In the genomic region with DNA sequence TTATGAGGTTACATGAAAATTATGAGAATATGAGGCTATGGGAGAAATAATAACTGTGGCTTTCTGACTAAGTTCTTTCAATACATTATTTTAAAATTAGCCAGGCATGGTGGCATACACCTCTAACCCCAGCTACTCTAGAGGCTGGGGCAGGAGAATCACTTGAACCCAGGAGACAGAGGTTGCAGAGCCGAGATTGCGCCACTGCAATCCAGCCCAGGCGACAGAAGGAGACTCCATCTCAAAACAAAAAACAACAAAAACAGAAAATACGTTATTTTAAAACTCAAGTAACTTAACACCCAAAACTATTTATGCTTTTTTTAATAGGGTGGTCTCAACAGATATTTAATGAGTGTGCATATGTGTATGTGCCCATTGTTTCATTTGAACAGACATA, we compare ENCODE assay signal across 18 cellular contexts. TPM values are rescaled to one million over a fixed set of nuclear protein-coding genes. Genes with fewer than 3 reads are reported as not detected.
DNase-seq lines count a peak whose midpoint lies in the region; ATAC-seq, FAIRE-seq and TF ChIP-seq lines count a peak whose summit lies in the region.
"Had no signal": no experiment of that assay in that cellular context is flagged by ENCODE, and none has a peak within 500 bp of the region (broad histone marks: within the 10 kb centered on the region; RNA-seq: fewer than 3 reads in every experiment).

No MANE protein-coding gene starts in this region.

- H3K4me3 ChIP-seq in GM12878, result no peak overlapping the region; the same call in 1 of the 2 replicates
- no peak overlapping the region for H3K4me3 ChIP-seq in mesendoderm (ENCODE audit: low read length)

- H3K4me3 Mint-ChIP-seq in activated CD8-positive, alpha-beta memory T cell treated with anti-CD3 and anti-CD28 coated beads, Interleukin-2, amount 10 ng/mL, durations not matched to agents 7 days and 5 days, result no peak overlapping the region
- no peak overlapping the region for H3K4me3 Mint-ChIP-seq in activated T-helper 2 cell treated with anti-CD3 and anti-CD28 coated beads, Interferon-gamma antibody, Interleukin-2, Interleukin-4, amounts not matched to agents 10 μg/mL and 5 μg/mL and 100 μg/mL, durations not matched to agents 14 hours and 24 hours and 36 hours (ENCODE audit: low read depth)

- peaks cover 57% of the 10 kb centered on the region for H3K79me2 ChIP-seq in GM12878 (ENCODE audit: control insufficient read depth, insufficient read depth, low read length)
- H3K79me2 ChIP-seq in mesendoderm (ENCODE audit: control insufficient read depth, insufficient read depth, low read length), result no peaks in the 10 kb centered on the region

- H3K4me2 ChIP-seq in GM12878 (ENCODE audit: control insufficient read depth, insufficient read depth) (peak overlapping the region; percentile 39; the same call in 1 of the 2 replicates), mesendoderm (ENCODE audit: low read length) (no peak overlapping the region)

- DNase-seq in activated CD8-positive, alpha-beta memory T cell treated with anti-CD3 and anti-CD28 coated beads, Interleukin-2, amount 10 ng/mL, durations not matched to agents 7 days and 5 days, result no peak
- no peak for DNase-seq in activated CD8-positive, alpha-beta memory T cell treated with anti-CD3 and anti-CD28 coated beads, Interleukin-2, amount 50 U/mL, for 48 hours
- DNase-seq in GM12878 (ENCODE audit: low read depth, low spot score), result no peak
- DNase-seq in mesendoderm, result no peak
- DNase-seq in NCI-H1092 treated with DMSO at 0.1 percent for 48 hours (lab: John Stamatoyannopoulos, UW), result no peak
- DNase-seq in NCI-H748 (lab: John Stamatoyannopoulos, UW; ENCODE audit: unreplicated experiment), result no peak
- DNase-seq in SIG-M5 (lab: John Stamatoyannopoulos, UW), result no peak
- no peak for DNase-seq in activated T-helper 2 cell treated with anti-CD3 and anti-CD28 coated beads, Interferon-gamma antibody, Interleukin-2, Interleukin-4, amounts not matched to agents 10 μg/mL and 5 μg/mL and 100 μg/mL, durations not matched to agents 14 hours and 24 hours and 36 hours (ENCODE audit: low spot score)
- DNase-seq: Caco-2; DMS153; GOT3; NCI-H187 treated with DMSO at 0.1 percent for 48 hours; NCI-H526 treated with DMSO at 0.1 percent for 48 hours; NK-92 treated with Interleukin-12 subunit alpha and Interleukin-12 subunit beta, amount 100 ng/mL, for 24 hours had no signal

- in situ Hi-C loops in GM12878 (cut with MboI), result no loop called here

- peak overlapping the region; percentile 56; the same call in 1 of the 2 replicates for H3K27ac ChIP-seq in GM12878 (ENCODE audit: control insufficient read depth, insufficient read depth)
- H3K27ac ChIP-seq in mesendoderm (ENCODE audit: low read depth, low read length), result no peak overlapping the region
- H3K27ac ChIP-seq: C4-2B had no signal

- peaks cover 72% of the 10 kb centered on the region for H3K4me1 Mint-ChIP-seq in activated CD8-positive, alpha-beta memory T cell treated with anti-CD3 and anti-CD28 coated beads, Interleukin-2, amount 10 ng/mL, durations not matched to agents 7 days and 5 days
- H3K4me1 Mint-ChIP-seq in activated T-helper 2 cell treated with anti-CD3 and anti-CD28 coated beads, Interferon-gamma antibody, Interleukin-2, Interleukin-4, amounts not matched to agents 10 μg/mL and 5 μg/mL and 100 μg/mL, durations not matched to agents 14 hours and 24 hours and 36 hours (ENCODE audit: low read depth), result peaks cover 59% of the 10 kb centered on the region

- no peak for TF ChIP-seq RAD21 in GM12878 (IDR thresholded peaks at IDR 0.05; ENCODE audit: insufficient read depth, low read depth, low read length)

- RAD21 ChIA-PET in GM12878 (lab: Charles Lee; ENCODE audit: unreplicated experiment), result interaction anchor here (2.2 to 22.2 kb wide), 5 partner anchors 9 to 53 kb away, joined by 6 to 452 read pairs (median 53); partner anchors contain the start of gene RAD51D

- no peak for TF ChIP-seq POLR2A in GM12878 (IDR thresholded peaks at IDR 0.05; ENCODE audit: low read depth, low read length)

- no peak overlapping the region for H3K18ac ChIP-seq in mesendoderm (ENCODE audit: low read length)

- no peaks in the 10 kb centered on the region for H3K27me3 ChIP-seq in GM12878 (replicated peaks in 1 of 2; ENCODE audit: control insufficient read depth in 2 of 2, insufficient read depth in 2 of 2, low read length in 1 of 2)
- no peaks in the 10 kb centered on the region for H3K27me3 ChIP-seq in mesendoderm (ENCODE audit: insufficient read depth, low read length, poor library complexity)

- POLR2A ChIA-PET in GM12878 (lab: Charles Lee), result interaction anchor here (1.0 to 10.6 kb wide), 7 partner anchors 9 to 34 kb away, joined by 4 to 115 read pairs (median 24); no protein-coding TSS in a partner anchor

- no peak overlapping the region for H2BK15ac ChIP-seq in mesendoderm (replicated peaks; ENCODE audit: low read depth)

- no peak for TF ChIP-seq EP300 in GM12878 (IDR thresholded peaks at IDR 0.05; ENCODE audit: borderline replicate concordance in 1 of 2, control insufficient read depth in 1 of 2, low read depth in 2 of 2, low read length in 2 of 2)

- H3K27me3 Mint-ChIP-seq in activated CD8-positive, alpha-beta memory T cell treated with anti-CD3 and anti-CD28 coated beads, Interleukin-2, amount 10 ng/mL, durations not matched to agents 7 days and 5 days, result no peaks in the 10 kb centered on the region
- H3K27me3 Mint-ChIP-seq in activated T-helper 2 cell treated with anti-CD3 and anti-CD28 coated beads, Interferon-gamma antibody, Interleukin-2, Interleukin-4, amounts not matched to agents 10 μg/mL and 5 μg/mL and 100 μg/mL, durations not matched to agents 14 hours and 24 hours and 36 hours (ENCODE audit: low read depth), result no peaks in the 10 kb centered on the region

- no peak overlapping the region for H2AK5ac ChIP-seq in mesendoderm (ENCODE audit: low read length)

- intact Hi-C loops in GM12878 (cut with micrococcal nuclease; ENCODE audit: unreplicated experiment), result no loop called here
- intact Hi-C loops in activated T-helper 2 cell treated with anti-CD3 and anti-CD28 coated beads, Interferon-gamma antibody, Interleukin-2, Interleukin-4, amounts not matched to agents 10 μg/mL and 5 μg/mL and 100 μg/mL, durations not matched to agents 14 hours and 24 hours and 36 hours (cut with micrococcal nuclease), result loop anchor here (10.0 kb wide), 2 partner anchors 179 to 279 kb away; partner anchors contain the start of gene SLFN5

- no peak overlapping the region for H4K8ac ChIP-seq in mesendoderm (ENCODE audit: low read depth, low read length)

- 67% methylated on average over 4 of the region's 4 CpGs for WGBS in GM12878 (ENCODE audit: insufficient coverage, insufficient replicate concordance, low lambda C conversion rate, missing lambda C conversion rate)
- no CpG with 5 or more reads among the region's 4 CpGs for WGBS in mesendoderm (ENCODE audit: extremely low coverage, insufficient coverage, low lambda C conversion rate)

- H3K9ac ChIP-seq in GM12878 (ENCODE audit: control insufficient read depth, insufficient read depth, low read length), result no peak overlapping the region
- H3K9ac ChIP-seq in mesendoderm (ENCODE audit: low read length), result no peak overlapping the region

- no peak overlapping the region for H3K56ac ChIP-seq in mesendoderm (ENCODE audit: low read length)

- H3K79me1 ChIP-seq in mesendoderm (ENCODE audit: low read length), result no peaks in the 10 kb centered on the region

- H4K5ac ChIP-seq in mesendoderm (ENCODE audit: low read length), result no peak overlapping the region

- H3K36me3 ChIP-seq in GM12878 (ENCODE audit: control insufficient read depth in 2 of 2, insufficient read depth in 2 of 2, low read length in 1 of 2) (peaks cover 0 to under 1% of the 10 kb centered on the region in 2 experiments; a peak in 1 of 4 replicates), mesendoderm (ENCODE audit: control insufficient read depth, insufficient read depth, low read length) (no peaks in the 10 kb centered on the region)

- no peaks in the 10 kb centered on the region for H3K9me3 Mint-ChIP-seq in activated CD8-positive, alpha-beta memory T cell treated with anti-CD3 and anti-CD28 coated beads, Interleukin-2, amount 10 ng/mL, durations not matched to agents 7 days and 5 days (ENCODE audit: low read depth)
- no peaks in the 10 kb centered on the region for H3K9me3 Mint-ChIP-seq in activated T-helper 2 cell treated with anti-CD3 and anti-CD28 coated beads, Interferon-gamma antibody, Interleukin-2, Interleukin-4, amounts not matched to agents 10 μg/mL and 5 μg/mL and 100 μg/mL, durations not matched to agents 14 hours and 24 hours and 36 hours

- CTCF ChIA-PET in activated CD8-positive, alpha-beta memory T cell treated with anti-CD3 and anti-CD28 coated beads, Interleukin-2, amount 10 ng/mL, durations not matched to agents 7 days and 5 days (lab: Charles Lee), result interaction anchor here (0.7 to 4.8 kb wide), 7 partner anchors 8 to 85 kb away, joined by 3 to 46 read pairs (median 3); no protein-coding TSS in a partner anchor
- CTCF ChIA-PET in GM12878 (lab: Yijun Ruan, JAX), result interaction anchor here (0.6 to 4.7 kb wide), 12 partner anchors 8 to 174 kb away, joined by 3 to 25 read pairs (median 14); partner anchors contain the start of gene RAD51D

- ATAC-seq in activated CD8-positive, alpha-beta memory T cell treated with anti-CD3 and anti-CD28 coated beads, Interleukin-2, amount 10 ng/mL, durations not matched to agents 7 days and 5 days, result no peak
- ATAC-seq in GM12878, result no peak

- TF ChIP-seq CTCF in GM12878 (IDR thresholded peaks at IDR 0.05 in 2 of 3, conservative IDR thresholded peaks at IDR 0.05 in 1 of 3; ENCODE audit: control insufficient read depth in 2 of 3, extremely low read depth in 1 of 3, insufficient read depth in 1 of 3, low read depth in 3 of 3, low read length in 3 of 3), result no peak

- no peaks in the 10 kb centered on the region for H3K9me3 ChIP-seq in GM12878 (replicated peaks; ENCODE audit: control insufficient read depth, insufficient read depth, low read length)
- H3K9me3 ChIP-seq: Caco-2 had no signal

- H2BK5ac ChIP-seq in mesendoderm (ENCODE audit: low read length), result no peak overlapping the region

- no peaks in the 10 kb centered on the region for H4K20me1 ChIP-seq in GM12878 (ENCODE audit: control insufficient read depth, insufficient read depth)

- peaks cover 33% of the 10 kb centered on the region for H3K4me1 ChIP-seq in GM12878 (ENCODE audit: control insufficient read depth, insufficient read depth, low read length)
- H3K4me1 ChIP-seq in mesendoderm (ENCODE audit: control insufficient read depth, low read depth, low read length), result peaks cover 5% of the 10 kb centered on the region

- BruUV-seq in GM12878 (replicated peaks; lab: Mats Ljungman, UMichigan), result no TSS peak

- no peak for FAIRE-seq in GM12878 (lab: Jason Lieb, UNC)

- SMC1A ChIA-PET in GM12878 (lab: Charles Lee; ENCODE audit: uncharacterized antibody, unreplicated experiment), result interaction anchor here (1.0 to 20.5 kb wide), 12 partner anchors 8 to 79 kb away, joined by 3 to 534 read pairs (median 3); no protein-coding TSS in a partner anchor

- H3K27ac Mint-ChIP-seq in activated CD8-positive, alpha-beta memory T cell treated with anti-CD3 and anti-CD28 coated beads, Interleukin-2, amount 10 ng/mL, durations not matched to agents 7 days and 5 days, result peak overlapping the region; percentile 38
- no peak overlapping the region for H3K27ac Mint-ChIP-seq in activated T-helper 2 cell treated with anti-CD3 and anti-CD28 coated beads, Interferon-gamma antibody, Interleukin-2, Interleukin-4, amounts not matched to agents 10 μg/mL and 5 μg/mL and 100 μg/mL, durations not matched to agents 14 hours and 24 hours and 36 hours

- peaks cover 34% of the 10 kb centered on the region for H3K36me3 Mint-ChIP-seq in activated CD8-positive, alpha-beta memory T cell treated with anti-CD3 and anti-CD28 coated beads, Interleukin-2, amount 10 ng/mL, durations not matched to agents 7 days and 5 days
- H3K36me3 Mint-ChIP-seq in activated T-helper 2 cell treated with anti-CD3 and anti-CD28 coated beads, Interferon-gamma antibody, Interleukin-2, Interleukin-4, amounts not matched to agents 10 μg/mL and 5 μg/mL and 100 μg/mL, durations not matched to agents 14 hours and 24 hours and 36 hours (ENCODE audit: low read depth), result peaks cover 40% of the 10 kb centered on the region

- H2BK120ac ChIP-seq in mesendoderm (ENCODE audit: low read depth, low read length), result no peak overlapping the region

- H3K4ac ChIP-seq in mesendoderm (ENCODE audit: low read depth, low read length), result peak overlapping the region; percentile 70

- H2AFZ ChIP-seq in GM12878 (ENCODE audit: control insufficient read depth, low read depth, low read length), result no peak overlapping the region

- no peak overlapping the region for H3K23ac ChIP-seq in mesendoderm (ENCODE audit: low read length)

RNA-seq across cellular contexts. Expression of gene RFFL, which starts 2.4 kb away (rescaled TPM):
- total RNA-seq in activated CD8-positive, alpha-beta memory T cell treated with anti-CD3 and anti-CD28 coated beads, Interleukin-2, amount 10 ng/mL, durations not matched to agents 7 days and 5 days, result 10 to 100 TPM; 47.7 to 52.2 TPM
- total RNA-seq in GM12878 (2013; cell fraction: nucleolus; rRNA removed), result 56.2 and 57.8 TPM in 2 replicates
- total RNA-seq in GM12878 (2014; rRNA removed) (28.6 and 31.4 TPM in 2 replicates), GM12878 (2014; rRNA removed; fragmentation: Illumina TruSeq; extraction: Trizol) (25.4 and 26.1 TPM in 2 replicates), GM12878 (2021) (37.4 and 38.3 TPM in 2 replicates)
- polyA plus RNA-seq in GM12878 (2011; ENCODE audit: low read depth), result 10.9 TPM
- polyA plus RNA-seq in GM12878 (2011; rRNA removed) (51.1 and 56.1 TPM in 2 replicates), GM12878 (2014; fragmentation: Illumina TruSeq; extraction: Trizol) (25.3 and 27.0 TPM in 2 replicates), GM12878 (2014; fragmentation: Nextera tagmentation; extraction: Ambion mirVana) (1 to 10 TPM; 4.7 to 6.7 TPM), GM12878 (2014; rRNA removed) (24.5 and 26.4 TPM in 2 replicates), GM12878 (2016; fragmentation: Nextera tagmentation; extraction: Ambion mirVana) (10 to 100 TPM; 26.7 to 31.0 TPM)
- 50.7 and 60.3 TPM in 2 replicates for polyA plus RNA-seq in GM12878 (2011; cell fraction: cytosol; rRNA removed)
- 27.8 and 28.7 TPM in 2 replicates for polyA plus RNA-seq in GM12878 (2011; cell fraction: nucleus; rRNA removed)
- polyA plus RNA-seq in GM12878 (2012), result 18.2 and 21.3 TPM in 2 replicates
- 133 and 190 TPM in 2 replicates for polyA minus RNA-seq in GM12878 (2011; rRNA and poly(A)+ RNA removed)
- 39.5 and 49.2 TPM in 2 replicates for polyA minus RNA-seq in GM12878 (2011; cell fraction: cytosol; rRNA and poly(A)+ RNA removed)
- 14.4 and 21.6 TPM in 2 replicates for polyA minus RNA-seq in GM12878 (2011; cell fraction: nucleus; rRNA and poly(A)+ RNA removed)
- polyA plus RNA-seq in mesendoderm (2013, experiment 1 of 2), result 10.7 TPM
- 10.8 TPM for polyA plus RNA-seq in mesendoderm (2013, experiment 2 of 2)
- 21.3 and 25.4 TPM in 2 replicates for total RNA-seq in activated T-helper 2 cell treated with anti-CD3 and anti-CD28 coated beads, Interferon-gamma antibody, Interleukin-2, Interleukin-4, amounts not matched to agents 10 μg/mL and 5 μg/mL and 100 μg/mL, durations not matched to agents 14 hours and 24 hours and 36 hours

RNA-seq across cellular contexts. Expression of gene RAD51D, which starts 53.8 kb away (rescaled TPM):
- 10 to 100 TPM; 34.0 to 43.0 TPM for total RNA-seq in activated CD8-positive, alpha-beta memory T cell treated with anti-CD3 and anti-CD28 coated beads, Interleukin-2, amount 10 ng/mL, durations not matched to agents 7 days and 5 days
- 37.0 and 41.3 TPM in 2 replicates for total RNA-seq in GM12878 (2013; cell fraction: nucleolus; rRNA removed)
- total RNA-seq in GM12878 (2014; rRNA removed), result 12.0 and 12.3 TPM in 2 replicates
- total RNA-seq in GM12878 (2014; rRNA removed; fragmentation: Illumina TruSeq; extraction: Trizol), result 10.0 and 11.5 TPM in 2 replicates
- 22.1 and 26.0 TPM in 2 replicates for total RNA-seq in GM12878 (2021)
- polyA plus RNA-seq in GM12878 (2011; ENCODE audit: low read depth), result 4.8 TPM
- polyA plus RNA-seq in GM12878 (2011; rRNA removed), result 13.0 and 14.7 TPM in 2 replicates
- polyA plus RNA-seq in GM12878 (2011; cell fraction: cytosol; rRNA removed), result 14.6 and 17.3 TPM in 2 replicates
- polyA plus RNA-seq in GM12878 (2011; cell fraction: nucleus; rRNA removed), result 15.6 and 19.8 TPM in 2 replicates
- polyA plus RNA-seq in GM12878 (2012), result 8.8 and 8.9 TPM in 2 replicates
- 7.0 and 11.8 TPM in 2 replicates for polyA plus RNA-seq in GM12878 (2014; fragmentation: Illumina TruSeq; extraction: Trizol)
- 1 to 10 TPM; 2.6 to 4.9 TPM for polyA plus RNA-seq in GM12878 (2014; fragmentation: Nextera tagmentation; extraction: Ambion mirVana)
- 16.7 and 21.2 TPM in 2 replicates for polyA plus RNA-seq in GM12878 (2014; rRNA removed)
- polyA plus RNA-seq in GM12878 (2016; fragmentation: Nextera tagmentation; extraction: Ambion mirVana), result 10 to 100 TPM; 24.2 to 29.3 TPM
- polyA minus RNA-seq in GM12878 (2011; rRNA and poly(A)+ RNA removed), result 13.0 and 22.6 TPM in 2 replicates
- polyA minus RNA-seq in GM12878 (2011; cell fraction: cytosol; rRNA and poly(A)+ RNA removed), result 4.2 and 4.8 TPM in 2 replicates
- polyA minus RNA-seq in GM12878 (2011; cell fraction: nucleus; rRNA and poly(A)+ RNA removed), result 9.3 and 21.4 TPM in 2 replicates
- 7.3 TPM for polyA plus RNA-seq in mesendoderm (2013, experiment 1 of 2)
- polyA plus RNA-seq in mesendoderm (2013, experiment 2 of 2), result 7.3 TPM
- 29.5 and 31.9 TPM in 2 replicates for total RNA-seq in activated T-helper 2 cell treated with anti-CD3 and anti-CD28 coated beads, Interferon-gamma antibody, Interleukin-2, Interleukin-4, amounts not matched to agents 10 μg/mL and 5 μg/mL and 100 μg/mL, durations not matched to agents 14 hours and 24 hours and 36 hours

RNA-seq across cellular contexts. Expression of gene FNDC8, which starts 55.5 kb away (rescaled TPM):
- not detected for total RNA-seq in activated CD8-positive, alpha-beta memory T cell treated with anti-CD3 and anti-CD28 coated beads, Interleukin-2, amount 10 ng/mL, durations not matched to agents 7 days and 5 days
- total RNA-seq in GM12878 (2013; cell fraction: nucleolus; rRNA removed), result not detected in 2 replicates
- 0.11 TPM in 1 of 2 replicates, not detected in the other for total RNA-seq in GM12878 (2014; rRNA removed)
- total RNA-seq in GM12878 (2014; rRNA removed; fragmentation: Illumina TruSeq; extraction: Trizol), result not detected in 2 replicates
- total RNA-seq in GM12878 (2021), result 0.15 TPM in 1 of 2 replicates, not detected in the other
- polyA plus RNA-seq in GM12878 (2011; ENCODE audit: low read depth), result not detected
- polyA plus RNA-seq in GM12878 (2011; rRNA removed), result not detected in 2 replicates
- 0.06 TPM in 1 of 2 replicates, not detected in the other for polyA plus RNA-seq in GM12878 (2011; cell fraction: cytosol; rRNA removed)
- polyA plus RNA-seq in GM12878 (2011; cell fraction: nucleus; rRNA removed), result not detected in 2 replicates
- polyA plus RNA-seq in GM12878 (2012), result 0.27 TPM in 1 of 2 replicates, not detected in the other
- not detected in 2 replicates for polyA plus RNA-seq in GM12878 (2014; fragmentation: Illumina TruSeq; extraction: Trizol)
- polyA plus RNA-seq in GM12878 (2014; fragmentation: Nextera tagmentation; extraction: Ambion mirVana), result under 1 TPM in 1 of 2 experiments, not detected in 1; 0.06 TPM
- polyA plus RNA-seq in GM12878 (2014; rRNA removed), result 0.09 TPM in 1 of 2 replicates, not detected in the other
- polyA plus RNA-seq in GM12878 (2016; fragmentation: Nextera tagmentation; extraction: Ambion mirVana), result not detected
- not detected in 2 replicates for polyA minus RNA-seq in GM12878 (2011; rRNA and poly(A)+ RNA removed)
- polyA minus RNA-seq in GM12878 (2011; cell fraction: cytosol; rRNA and poly(A)+ RNA removed), result not detected in 2 replicates
- not detected in 2 replicates for polyA minus RNA-seq in GM12878 (2011; cell fraction: nucleus; rRNA and poly(A)+ RNA removed)
- polyA plus RNA-seq in mesendoderm (2013, experiment 1 of 2), result 0.03 TPM
- polyA plus RNA-seq in mesendoderm (2013, experiment 2 of 2), result not detected
- not detected in 2 replicates for total RNA-seq in activated T-helper 2 cell treated with anti-CD3 and anti-CD28 coated beads, Interferon-gamma antibody, Interleukin-2, Interleukin-4, amounts not matched to agents 10 μg/mL and 5 μg/mL and 100 μg/mL, durations not matched to agents 14 hours and 24 hours and 36 hours
- total RNA-seq: A172, Caco-2, LHCN-M2, SK-MEL-5 had no signal
